In genomic region chr17:57604771-57605733, GRCh38 we compare ENCODE assay signal across 8 cellular contexts.
A peak's percentile ranks its signal among the peaks of the same experiment; 100 is the strongest.
DNase-seq lines count a peak whose midpoint lies in the region; ATAC-seq lines count a peak whose summit lies in the region.

No MANE protein-coding gene starts in this region.

- peak; percentile 65 for ATAC-seq in HG03066 (IDR thresholded peaks at IDR 0.05; ENCODE audit: low read depth, unreplicated experiment)
- peak; percentile 80 for ATAC-seq in Right ventricle myocardium inferior
- ATAC-seq in HG03571 (IDR thresholded peaks at IDR 0.05; ENCODE audit: unreplicated experiment): no peak

- H3K27ac Mint-ChIP-seq in activated T-helper 1 cell treated with anti-CD3 and anti-CD28 coated beads, Interleukin-12 subunit alpha, Interleukin-12 subunit beta, Interleukin-2, Interleukin-4 antibody, amounts not matched to agents 30 ng/mL and 10 ng/mL and 1 ng/mL, durations not matched to agents 14 hours and 24 hours and 36 hours: peak overlapping the region; percentile 94

- peak overlapping the region; percentile 54 for H3K4me3 Mint-ChIP-seq in activated T-helper 1 cell treated with anti-CD3 and anti-CD28 coated beads, Interleukin-12 subunit alpha, Interleukin-12 subunit beta, Interleukin-2, Interleukin-4 antibody, amounts not matched to agents 30 ng/mL and 10 ng/mL and 1 ng/mL, durations not matched to agents 14 hours and 24 hours and 36 hours

- peaks cover 69% of the 10 kb centered on the region for H3K4me1 Mint-ChIP-seq in activated T-helper 1 cell treated with anti-CD3 and anti-CD28 coated beads, Interleukin-12 subunit alpha, Interleukin-12 subunit beta, Interleukin-2, Interleukin-4 antibody, amounts not matched to agents 30 ng/mL and 10 ng/mL and 1 ng/mL, durations not matched to agents 14 hours and 24 hours and 36 hours (ENCODE audit: low read depth)

- peaks cover 20% of the 10 kb centered on the region for H3K36me3 Mint-ChIP-seq in activated T-helper 1 cell treated with anti-CD3 and anti-CD28 coated beads, Interleukin-12 subunit alpha, Interleukin-12 subunit beta, Interleukin-2, Interleukin-4 antibody, amounts not matched to agents 30 ng/mL and 10 ng/mL and 1 ng/mL, durations not matched to agents 14 hours and 24 hours and 36 hours (ENCODE audit: low read depth)

- H3K27me3 Mint-ChIP-seq in activated T-helper 1 cell treated with anti-CD3 and anti-CD28 coated beads, Interleukin-12 subunit alpha, Interleukin-12 subunit beta, Interleukin-2, Interleukin-4 antibody, amounts not matched to agents 30 ng/mL and 10 ng/mL and 1 ng/mL, durations not matched to agents 14 hours and 24 hours and 36 hours (ENCODE audit: insufficient read depth): no peaks in the 10 kb centered on the region

- intact Hi-C loops in activated T-helper 1 cell treated with anti-CD3 and anti-CD28 coated beads, Interleukin-12 subunit alpha, Interleukin-12 subunit beta, Interleukin-2, Interleukin-4 antibody, amounts not matched to agents 30 ng/mL and 10 ng/mL and 1 ng/mL, durations not matched to agents 14 hours and 24 hours and 36 hours (cut with micrococcal nuclease): loop anchor here (5.0 to 10.0 kb wide), 5 partner anchors 67 to 350 kb away; partner anchors contain the start of genes CCDC182 and MSI2
- intact Hi-C loops in Right ventricle myocardium inferior (cut with DNase I): loop anchor here (5.0 kb wide), 1 partner anchor 57 kb away; no protein-coding TSS in a partner anchor

- peak; percentile 67 for DNase-seq in activated effector memory CD4-positive, alpha-beta T cell treated with anti-CD3 and anti-CD28 coated beads, Interleukin-2, amount 50 U/mL, for 16 hours
- DNase-seq in activated effector memory CD4-positive, alpha-beta T cell treated with Interleukin-2 at 50 U/mL for 16 hours: no peak
- DNase-seq in NCI-H345 (lab: John Stamatoyannopoulos, UW) (peak; percentile 91), Right ventricle myocardium inferior (ENCODE audit: missing footprints) (peak; percentile 67), pons (ENCODE audit: low spot score) (peak; percentile 80)
- DNase-seq in activated T-helper 1 cell treated with anti-CD3 and anti-CD28 coated beads, Interleukin-12 subunit alpha, Interleukin-12 subunit beta, Interleukin-2, Interleukin-4 antibody, amounts not matched to agents 30 ng/mL and 10 ng/mL and 1 ng/mL, durations not matched to agents 14 hours and 24 hours and 36 hours (ENCODE audit: low spot score): no peak

- H3K9me3 Mint-ChIP-seq in activated T-helper 1 cell treated with anti-CD3 and anti-CD28 coated beads, Interleukin-12 subunit alpha, Interleukin-12 subunit beta, Interleukin-2, Interleukin-4 antibody, amounts not matched to agents 30 ng/mL and 10 ng/mL and 1 ng/mL, durations not matched to agents 14 hours and 24 hours and 36 hours: no peaks in the 10 kb centered on the region

Comparison
In these comparisons a context has a peak if more than half of its experiments do, and no peak if none do; other contexts are left out.
1. DNase-seq: peak in activated effector memory CD4-positive, alpha-beta T cell treated with anti-CD3 and anti-CD28 coated beads, Interleukin-2, amount 50 U/mL, for 16 hours (single experiment), NCI-H345 (single experiment), Right ventricle myocardium inferior (single experiment) and pons (single experiment); none in activated effector memory CD4-positive, alpha-beta T cell treated with Interleukin-2 at 50 U/mL for 16 hours (single experiment) and activated T-helper 1 cell treated with anti-CD3 and anti-CD28 coated beads, Interleukin-12 subunit alpha, Interleukin-12 subunit beta, Interleukin-2, Interleukin-4 antibody, amounts not matched to agents 30 ng/mL and 10 ng/mL and 1 ng/mL, durations not matched to agents 14 hours and 24 hours and 36 hours (single experiment).